ENCODE assay signal across 20 cellular contexts in genomic region chr2:74275228-74275627, GRCh38.
"Had no signal": no experiment of that assay in that cellular context is flagged by ENCODE, and none has a peak within 500 bp of the region (broad histone marks: within the 10 kb centered on the region; RNA-seq: fewer than 3 reads in every experiment).

No MANE protein-coding gene starts in this region.

- H3K9me3 ChIP-seq: esophagus squamous epithelium, gastrocnemius medialis, heart right ventricle, left lung, lower lobe of right lung had no signal

- H3K27me3 Mint-ChIP-seq: effector memory CD8-positive, alpha-beta T cell had no signal

- DNase-seq: effector CD8-positive, alpha-beta T cell; effector memory CD8-positive, alpha-beta T cell; endodermal cell; erythroblast; esophagus squamous epithelium; foreskin fibroblast; foreskin melanocyte; gastrocnemius medialis; glutamatergic neuron; head of caudate nucleus; heart right ventricle; hippocampal formation; left cardiac atrium; left lung; left ventricle myocardium superior; lower lobe of right lung; midbrain had no signal

- H3K27me3 ChIP-seq: esophagus squamous epithelium, gastrocnemius medialis, heart right ventricle, left lung had no signal

- H3K4me3 ChIP-seq: coronary artery, esophagus squamous epithelium, gastrocnemius medialis, heart right ventricle, left lung, lower lobe of right lung had no signal

- H3K9me3 Mint-ChIP-seq: effector memory CD8-positive, alpha-beta T cell; endodermal cell had no signal

- ATAC-seq: effector memory CD8-positive, alpha-beta T cell; esophagus mucosa; gastrocnemius medialis; heart right ventricle; left cardiac atrium; left lung; left ventricle myocardium superior; lower lobe of right lung had no signal

- H3K27ac Mint-ChIP-seq: effector memory CD8-positive, alpha-beta T cell; endodermal cell had no signal

- H3K4me1 ChIP-seq: esophagus squamous epithelium, gastrocnemius medialis, left lung, lower lobe of right lung had no signal

- H3K27ac ChIP-seq: coronary artery, epithelial cell of prostate, esophagus squamous epithelium, gastrocnemius medialis, heart right ventricle, left lung, lower lobe of right lung had no signal

- H3K4me3 Mint-ChIP-seq: effector memory CD8-positive, alpha-beta T cell; endodermal cell had no signal

- H3K36me3 ChIP-seq: esophagus squamous epithelium, gastrocnemius medialis, heart right ventricle, left lung, lower lobe of right lung had no signal
